ENCODE assay signal across 31 cellular contexts in the genomic region with DNA sequence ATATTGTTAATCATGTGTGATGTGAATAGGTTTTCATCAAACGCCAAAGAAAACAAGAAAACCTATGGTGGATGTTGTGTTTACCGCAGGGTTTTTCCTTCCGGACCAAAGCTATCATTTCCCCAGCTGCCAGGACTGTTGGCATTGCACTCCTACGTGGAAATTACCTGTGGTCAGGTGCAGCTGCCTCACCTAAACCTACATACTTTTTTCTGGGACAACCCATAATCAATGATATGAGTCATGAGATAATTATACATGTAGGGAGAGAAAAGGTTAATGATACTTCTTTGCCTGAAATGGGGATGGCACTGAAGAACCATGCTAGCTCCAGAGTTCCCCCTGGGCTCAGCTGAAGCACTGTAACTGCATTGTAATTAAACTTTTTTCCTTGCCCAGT.
"Had no signal": no experiment of that assay in that cellular context is flagged by ENCODE, and none has a peak within 500 bp of the region (broad histone marks: within the 10 kb centered on the region; RNA-seq: fewer than 3 reads in every experiment).

No MANE protein-coding gene starts in this region.

- H3K4me2 ChIP-seq: KMS-11, PC-9 had no signal

- H3K9me3 ChIP-seq: MG63 had no signal

- H3K9ac ChIP-seq: KMS-11 had no signal

- H2AFZ ChIP-seq: PC-9 had no signal

- H3K4me3 ChIP-seq: MG63, PC-9 had no signal

- DNase-seq: activated B cell treated with CpG ODN at 0.5 μM for 24 hours; activated CD4-positive, alpha-beta T cell treated with anti-CD3 and anti-CD28 coated beads for 1 hour; activated CD4-positive, alpha-beta T cell treated with anti-CD3 and anti-CD28 coated beads, Interleukin-2, amount 10 ng/mL, durations not matched to agents 24 days and 14 days; activated CD4-positive, alpha-beta T cell treated with anti-CD3 and anti-CD28 coated beads, Interleukin-2, amount 50 U/mL, for 48 hours; activated CD8-positive, alpha-beta memory T cell treated with anti-CD3 and anti-CD28 coated beads, Interleukin-2, amount 10 ng/mL, durations not matched to agents 7 days and 5 days; activated effector memory CD4-positive, alpha-beta T cell treated with Interleukin-2 at 50 U/mL for 16 hours; activated naive CD4-positive, alpha-beta T cell treated with Interleukin-2 at 50 U/mL for 16 hours; activated T-cell treated with anti-CD3 and anti-CD28 coated beads, Interleukin-2, amount 50 U/mL, for 24 hours; amygdala; MG63; MV-4-11; NCI-H1092 treated with DMSO at 0.1 percent for 48 hours; NCI-H1694 treated with DMSO at 0.1 percent for 48 hours; NCI-H2029 treated with DMSO at 0.1 percent for 48 hours; NCI-H2171; NCI-H2227 treated with DMSO at 0.1 percent for 48 hours; NCI-H446 treated with DMSO at 0.1 percent for 48 hours; NCI-H524 treated with DMSO at 0.1 percent for 48 hours; PC-9; SHP77 treated with DMSO at 0.1 percent for 48 hours; T-cell; T-helper 2 cell; T1000 had no signal

- H3K4me1 Mint-ChIP-seq: activated B cell treated with CpG ODN at 0.5 μM for 24 hours; activated CD4-positive, alpha-beta T cell treated with anti-CD3 and anti-CD28 coated beads, Interleukin-2, amount 10 ng/mL, durations not matched to agents 24 days and 14 days; activated CD8-positive, alpha-beta memory T cell treated with anti-CD3 and anti-CD28 coated beads, Interleukin-2, amount 10 ng/mL, durations not matched to agents 7 days and 5 days; T-cell had no signal

- H3K27me3 Mint-ChIP-seq: activated B cell treated with CpG ODN at 0.5 μM for 24 hours; activated CD4-positive, alpha-beta T cell treated with anti-CD3 and anti-CD28 coated beads, Interleukin-2, amount 10 ng/mL, durations not matched to agents 24 days and 14 days; activated CD8-positive, alpha-beta memory T cell treated with anti-CD3 and anti-CD28 coated beads, Interleukin-2, amount 10 ng/mL, durations not matched to agents 7 days and 5 days; activated naive CD8-positive, alpha-beta T cell; activated T-cell treated with anti-CD3 and anti-CD28 coated beads, Interleukin-2, amount 50 U/mL, for 24 hours; brain; dendritic cell treated with granulocyte-macrophage colony-stimulating factor and Interleukin-4, amounts not matched to agents 40 ng/mL and 50 ng/mL, for 4 days; T-cell had no signal

- ATAC-seq: activated CD8-positive, alpha-beta memory T cell treated with anti-CD3 and anti-CD28 coated beads, Interleukin-2, amount 10 ng/mL, durations not matched to agents 7 days and 5 days; T-cell had no signal

- H3K27ac ChIP-seq: KMS-11, PC-9 had no signal

- H3K36me3 Mint-ChIP-seq: activated CD8-positive, alpha-beta memory T cell treated with anti-CD3 and anti-CD28 coated beads, Interleukin-2, amount 10 ng/mL, durations not matched to agents 7 days and 5 days; activated naive CD8-positive, alpha-beta T cell; brain; T-cell had no signal

- FAIRE-seq: astrocyte, colon, TTC549 had no signal

- H3K36me3 ChIP-seq: MG63 had no signal

- H3K27me3 ChIP-seq: MG63 had no signal

- H3K4me3 Mint-ChIP-seq: activated B cell treated with CpG ODN at 0.5 μM for 24 hours; activated CD4-positive, alpha-beta T cell treated with anti-CD3 and anti-CD28 coated beads, Interleukin-2, amount 10 ng/mL, durations not matched to agents 24 days and 14 days; activated CD8-positive, alpha-beta memory T cell treated with anti-CD3 and anti-CD28 coated beads, Interleukin-2, amount 10 ng/mL, durations not matched to agents 7 days and 5 days; activated naive CD8-positive, alpha-beta T cell; activated T-cell treated with anti-CD3 and anti-CD28 coated beads, Interleukin-2, amount 50 U/mL, for 24 hours; activated T-helper 1 cell treated with anti-CD3 and anti-CD28 coated beads, Interleukin-12 subunit alpha, Interleukin-12 subunit beta, Interleukin-2, Interleukin-4 antibody, amounts not matched to agents 30 ng/mL and 10 ng/mL and 1 ng/mL, durations not matched to agents 14 hours and 24 hours and 36 hours; brain; dendritic cell treated with granulocyte-macrophage colony-stimulating factor and Interleukin-4, amounts not matched to agents 40 ng/mL and 50 ng/mL, for 4 days; T-cell had no signal

- H3K27ac Mint-ChIP-seq: activated B cell treated with CpG ODN at 0.5 μM for 24 hours; activated CD4-positive, alpha-beta T cell treated with anti-CD3 and anti-CD28 coated beads, Interleukin-2, amount 10 ng/mL, durations not matched to agents 24 days and 14 days; activated CD8-positive, alpha-beta memory T cell treated with anti-CD3 and anti-CD28 coated beads, Interleukin-2, amount 10 ng/mL, durations not matched to agents 7 days and 5 days; activated naive CD8-positive, alpha-beta T cell; activated T-cell treated with anti-CD3 and anti-CD28 coated beads, Interleukin-2, amount 50 U/mL, for 24 hours; activated T-helper 1 cell treated with anti-CD3 and anti-CD28 coated beads, Interleukin-12 subunit alpha, Interleukin-12 subunit beta, Interleukin-2, Interleukin-4 antibody, amounts not matched to agents 30 ng/mL and 10 ng/mL and 1 ng/mL, durations not matched to agents 14 hours and 24 hours and 36 hours; brain; dendritic cell treated with granulocyte-macrophage colony-stimulating factor and Interleukin-4, amounts not matched to agents 40 ng/mL and 50 ng/mL, for 4 days; T-cell had no signal

- H3K9me3 Mint-ChIP-seq: activated CD4-positive, alpha-beta T cell treated with anti-CD3 and anti-CD28 coated beads, Interleukin-2, amount 10 ng/mL, durations not matched to agents 24 days and 14 days; activated T-cell treated with anti-CD3 and anti-CD28 coated beads, Interleukin-2, amount 50 U/mL, for 24 hours; activated T-helper 1 cell treated with anti-CD3 and anti-CD28 coated beads, Interleukin-12 subunit alpha, Interleukin-12 subunit beta, Interleukin-2, Interleukin-4 antibody, amounts not matched to agents 30 ng/mL and 10 ng/mL and 1 ng/mL, durations not matched to agents 14 hours and 24 hours and 36 hours; brain; dendritic cell treated with granulocyte-macrophage colony-stimulating factor and Interleukin-4, amounts not matched to agents 40 ng/mL and 50 ng/mL, for 4 days; T-cell had no signal
